Comparison of ENCODE assay signal across 9 cellular contexts in the genomic region with DNA sequence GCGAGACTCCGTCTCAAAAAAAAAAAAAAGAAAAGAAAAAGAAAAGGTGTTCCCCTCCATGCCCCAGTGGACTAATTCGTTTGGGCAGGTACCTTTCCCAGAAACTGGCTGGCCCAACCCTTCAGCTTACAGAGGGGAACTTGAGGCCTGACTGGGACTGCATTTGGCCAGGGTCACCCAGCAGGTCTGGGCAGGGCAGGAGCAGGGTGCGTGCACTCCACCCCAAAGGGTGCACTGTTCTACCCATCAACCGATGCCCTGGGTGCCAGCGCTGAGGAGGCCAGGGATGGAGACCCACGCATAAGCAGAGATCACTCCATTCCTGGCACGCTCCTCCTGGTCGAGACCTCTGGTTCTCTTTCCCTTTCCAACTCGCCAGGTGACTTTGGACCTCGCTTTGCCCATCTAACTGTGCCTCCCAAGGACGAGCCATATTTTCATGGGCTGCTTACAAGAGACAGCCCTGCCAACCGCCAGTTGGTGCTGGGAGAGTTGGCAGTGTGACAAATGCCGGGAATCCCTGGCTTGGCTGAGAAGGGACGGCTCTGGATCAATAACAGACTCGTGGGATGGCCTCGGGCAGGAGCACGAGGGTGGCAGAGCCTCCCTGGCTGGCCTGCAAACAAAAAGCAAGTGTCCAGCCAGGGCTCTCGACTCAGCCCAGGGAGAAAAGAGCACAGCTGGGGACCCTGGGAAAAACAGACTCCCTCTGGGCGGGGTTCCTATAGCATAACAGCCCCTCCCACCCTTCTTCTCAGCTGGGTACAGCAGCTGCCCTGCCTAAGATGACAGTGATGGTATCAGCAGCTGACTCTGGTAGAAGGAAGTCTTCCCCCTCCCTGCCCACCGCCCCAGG. TPM values are rescaled to one million over a fixed set of nuclear protein-coding genes. Genes with fewer than 3 reads are reported as not detected.
DNase-seq lines count a peak whose midpoint lies in the region; ATAC-seq and TF ChIP-seq lines count a peak whose summit lies in the region.
"Had no signal": no experiment of that assay in that cellular context is flagged by ENCODE, and none has a peak within 500 bp of the region (broad histone marks: within the 10 kb centered on the region; RNA-seq: fewer than 3 reads in every experiment).

No MANE protein-coding gene starts in this region.

- POLR2A ChIA-PET in PC-9 (lab: Charles Lee; ENCODE audit: unreplicated experiment), result no interaction called here

- peak; percentile 68 for ATAC-seq in esophagus mucosa
- ATAC-seq in gastrocnemius medialis, result peak in 1 of 2 donors; percentile 0

- peaks cover 20% of the 10 kb centered on the region for H3F3A ChIP-seq in PC-9 (ENCODE audit: insufficient read depth, low read depth)

- H3K79me2 ChIP-seq in PC-9 (ENCODE audit: low read depth), result no peaks in the 10 kb centered on the region

- H2AFZ ChIP-seq in PC-9, result no peak overlapping the region

- H3K9me3 ChIP-seq in PC-9 (ENCODE audit: insufficient read depth, low read depth) (no peaks in the 10 kb centered on the region), gastrocnemius medialis (no peaks in the 10 kb centered on the region)

- H3K9me2 ChIP-seq in PC-9 (ENCODE audit: insufficient read depth), result no peaks in the 10 kb centered on the region

- H4K20me1 ChIP-seq in PC-9 (ENCODE audit: insufficient read depth), result no peaks in the 10 kb centered on the region

- peak in 1 of 2 donors; percentile 13 for TF ChIP-seq POLR2A in gastrocnemius medialis (IDR thresholded peaks at IDR 0.05)

- peaks cover 24% of the 10 kb centered on the region for H3K4me1 ChIP-seq in PC-9 (replicated peaks; ENCODE audit: insufficient read depth)
- peaks cover 36 to 43% of the 10 kb centered on the region in 2 donors for H3K4me1 ChIP-seq in gastrocnemius medialis

- H3K36me3 ChIP-seq in PC-9 (ENCODE audit: low read depth) (no peaks in the 10 kb centered on the region), gastrocnemius medialis (no peaks in the 10 kb centered on the region)

- peak overlapping the region; percentile 6; the same call in 1 of the 2 replicates for H3K4me2 ChIP-seq in PC-9

- H3K27ac ChIP-seq in PC-9, result no peak overlapping the region
- peak overlapping the region; percentile 78 to 100 (median 91) for H3K27ac ChIP-seq in gastrocnemius medialis

- peak; percentile 41 for DNase-seq in M059J (ENCODE audit: low read depth)
- DNase-seq in PC-9, result no peak
- DNase-seq in gastrocnemius medialis, result peak in 1 of 2 donors; percentile 60
- no peak for DNase-seq in stimulated activated naive CD4-positive, alpha-beta T cell (lab: John Stamatoyannopoulos, UW)
- DNase-seq in stimulated activated CD4-positive, alpha-beta T cell treated with anti-CD3 and anti-CD28 coated beads, Interleukin-15, amount 100 ng/mL, for 24 hours, result no peak
- DNase-seq in activated CD8-positive, alpha-beta memory T cell treated with anti-CD3 and anti-CD28 coated beads for 24 hours, result no peak
- no peak for DNase-seq in ureter (ENCODE audit: low spot score)
- DNase-seq: activated gamma-delta T cell treated with Interleukin-2 at 50 U/mL for 16 hours had no signal

- no TSS peak for BruUV-seq in PC-9 (replicated peaks; lab: Mats Ljungman, UMichigan)

- intact Hi-C loops in PC-9 (cut with micrococcal nuclease; ENCODE audit: unreplicated experiment), result loop anchor here (1.0 kb wide), 1 partner anchor 19 kb away; no protein-coding TSS in a partner anchor
- intact Hi-C loops in gastrocnemius medialis (cut with DNase I; ENCODE audit: low total_unique reads), result no loop called here

- no peaks in the 10 kb centered on the region for H3K27me3 ChIP-seq in PC-9 (ENCODE audit: insufficient read depth, low read depth)
- H3K27me3 ChIP-seq in gastrocnemius medialis, result no peaks in the 10 kb centered on the region

- CTCF ChIA-PET in PC-9 (lab: Charles Lee), result interaction anchor here (1.3 to 1.4 kb wide), 2 partner anchors 13 to 19 kb away, joined by 4 to 5 read pairs; no protein-coding TSS in a partner anchor

- H3K4me3 ChIP-seq in PC-9, result no peak overlapping the region
- H3K4me3 ChIP-seq in gastrocnemius medialis, result peak overlapping the region in 2 of 4 donors; percentile 11 to 24

- TF ChIP-seq CTCF in PC-9 (conservative IDR thresholded peaks at IDR 0.05) (no peak), gastrocnemius medialis (IDR thresholded peaks at IDR 0.05 in 4 of 5, conservative IDR thresholded peaks at IDR 0.05 in 1 of 5) (no peak)

- in situ Hi-C loops in gastrocnemius medialis (cut with MboI; ENCODE audit: low sequenced_read_pairs in 4 of 4), result loop anchor here (5.0 to 10.0 kb wide), 2 partner anchors 133 to 136 kb away; no protein-coding TSS in a partner anchor

RNA-seq across cellular contexts. Expression of gene HSPB1, which starts 7.9 kb away (rescaled TPM):
- 204 and 265 TPM in 2 replicates for total RNA-seq in M059J (2014; rRNA removed; shearing (Covaris generic))
- total RNA-seq in PC-9 (2021), result 376 and 414 TPM in 2 replicates
- total RNA-seq in esophagus mucosa, result 4,957 TPM
- total RNA-seq in gastrocnemius medialis, result 1,000 to 10,000 TPM; 1,878 to 2,898 (median 2,185) TPM
- total RNA-seq in ureter, result 1,074 TPM

RNA-seq across cellular contexts. Expression of gene YWHAG, which starts 48.5 kb away (rescaled TPM):
- 131 and 133 TPM in 2 replicates for total RNA-seq in M059J (2014; rRNA removed; shearing (Covaris generic))
- total RNA-seq in PC-9 (2021), result 206 and 250 TPM in 2 replicates
- 86.9 TPM for total RNA-seq in esophagus mucosa
- 100 to 1,000 TPM; 119 to 262 (median 179) TPM for total RNA-seq in gastrocnemius medialis
- 99.4 TPM for total RNA-seq in ureter
